In the genomic region with DNA sequence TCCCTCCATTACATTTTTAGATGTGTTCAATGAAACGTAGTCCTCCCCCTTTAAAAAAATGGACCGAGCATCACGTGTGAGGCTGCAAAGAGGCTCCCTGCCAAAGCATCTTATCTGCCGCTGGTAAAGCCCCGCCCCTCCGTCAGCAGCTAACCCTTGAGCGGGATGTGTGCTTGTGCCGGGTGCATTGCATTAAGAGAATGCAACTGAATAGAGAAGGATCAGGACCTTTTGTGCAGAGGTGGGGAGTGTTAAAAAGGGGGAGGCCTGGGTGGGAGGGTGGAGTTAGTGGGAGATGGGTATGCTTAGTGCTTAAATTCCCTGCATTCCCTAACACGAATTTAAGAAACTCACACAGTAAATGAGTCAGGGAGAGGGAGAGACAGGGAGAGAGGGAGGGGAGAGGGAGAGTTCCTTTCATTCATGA, we compare ENCODE assay signal across 8 cellular contexts.
A peak's percentile ranks its signal among the peaks of the same experiment; 100 is the strongest.
DNase-seq lines count a peak whose midpoint lies in the region; ATAC-seq lines count a peak whose summit lies in the region.

No MANE protein-coding gene starts in this region.

- H3K27me3 Mint-ChIP-seq in naive thymus-derived CD4-positive, alpha-beta T cell: no peaks in the 10 kb centered on the region

- H3K27ac Mint-ChIP-seq in naive thymus-derived CD4-positive, alpha-beta T cell: peak overlapping the region in 8 of 9 donors; percentile 3 to 86 (median 38)

- H3K4me3 ChIP-seq in naive thymus-derived CD4-positive, alpha-beta T cell (ENCODE audit: low read length): no peak overlapping the region

- H3K36me3 Mint-ChIP-seq in naive thymus-derived CD4-positive, alpha-beta T cell: no peaks in the 10 kb centered on the region

- H3K9me3 Mint-ChIP-seq in naive thymus-derived CD4-positive, alpha-beta T cell: peaks cover 0 to 2% (median 0%) of the 10 kb centered on the region in 11 donors

- peaks cover 20 to 69% (median 66%) of the 10 kb centered on the region in 7 donors for H3K4me1 Mint-ChIP-seq in naive thymus-derived CD4-positive, alpha-beta T cell

- H3K27ac ChIP-seq in naive thymus-derived CD4-positive, alpha-beta T cell (ENCODE audit: low read depth, low read length): no peak overlapping the region

- H3K27me3 ChIP-seq in naive thymus-derived CD4-positive, alpha-beta T cell (ENCODE audit: control insufficient read depth in 2 of 2, insufficient read depth in 2 of 2, low read length in 2 of 2): no peaks in the 10 kb centered on the region

- CTCF ChIA-PET in naive thymus-derived CD4-positive, alpha-beta T cell (lab: Charles Lee): no interaction called here

- POLR2A ChIA-PET in naive thymus-derived CD4-positive, alpha-beta T cell (lab: Charles Lee): no interaction called here

- H3K4me3 Mint-ChIP-seq in naive thymus-derived CD4-positive, alpha-beta T cell: peak overlapping the region; percentile 70 to 89 (median 76)

- H3K4me1 ChIP-seq in naive thymus-derived CD4-positive, alpha-beta T cell (ENCODE audit: control insufficient read depth in 2 of 2, insufficient read depth in 2 of 2, low read length in 2 of 2): peaks cover 6 to 13% of the 10 kb centered on the region in 2 donors

- intact Hi-C loops in naive thymus-derived CD4-positive, alpha-beta T cell (cut with micrococcal nuclease): loop anchor here (1.0 to 10.0 kb wide), 3 partner anchors 64 to 104 kb away; a partner anchor contains a TSS

- DNase-seq in 8988T (peak; percentile 46), NCI-H524 treated with DMSO at 0.1 percent for 48 hours (lab: John Stamatoyannopoulos, UW) (peak; percentile 81), epidermal melanocyte (ENCODE audit: insufficient read length, low spot score) (peak; percentile 58)
- DNase-seq in activated CD8-positive, alpha-beta memory T cell treated with anti-CD3 and anti-CD28 coated beads for 24 hours: peak; percentile 63
- DNase-seq in naive thymus-derived CD4-positive, alpha-beta T cell: peak; percentile 9 to 62 (median 43)
- DNase-seq in stimulated activated naive CD4-positive, alpha-beta T cell treated with Interleukin-2 at 50 U/mL for 16 hours (lab: John Stamatoyannopoulos, UW): peak; percentile 21

- ATAC-seq in GM18517 (IDR thresholded peaks at IDR 0.05; ENCODE audit: unreplicated experiment) (peak; percentile 78), HG03103 (IDR thresholded peaks at IDR 0.05; ENCODE audit: low read depth, unreplicated experiment) (peak; percentile 74)
- ATAC-seq in naive thymus-derived CD4-positive, alpha-beta T cell: peak; percentile 90

- H3K9me3 ChIP-seq in naive thymus-derived CD4-positive, alpha-beta T cell (ENCODE audit: control insufficient read depth in 2 of 3, low read length in 3 of 3): no peaks in the 10 kb centered on the region

- H3K36me3 ChIP-seq in naive thymus-derived CD4-positive, alpha-beta T cell (ENCODE audit: control insufficient read depth in 2 of 3, insufficient read depth in 3 of 3, low read length in 3 of 3): no peaks in the 10 kb centered on the region

Comparison
In these comparisons a context has a peak if more than half of its experiments do, and no peak if none do; other contexts are left out.
1. DNase-seq: peak in every context shown above with its lines; median percentile 81 in NCI-H524 treated with DMSO at 0.1 percent for 48 hours; 63 in activated CD8-positive, alpha-beta memory T cell treated with anti-CD3 and anti-CD28 coated beads for 24 hours; 58 in epidermal melanocyte; 46 in 8988T; 43 in naive thymus-derived CD4-positive, alpha-beta T cell; 21 in stimulated activated naive CD4-positive, alpha-beta T cell treated with Interleukin-2 at 50 U/mL for 16 hours.